ENCODE assay signal across 14 cellular contexts in the genomic region with DNA sequence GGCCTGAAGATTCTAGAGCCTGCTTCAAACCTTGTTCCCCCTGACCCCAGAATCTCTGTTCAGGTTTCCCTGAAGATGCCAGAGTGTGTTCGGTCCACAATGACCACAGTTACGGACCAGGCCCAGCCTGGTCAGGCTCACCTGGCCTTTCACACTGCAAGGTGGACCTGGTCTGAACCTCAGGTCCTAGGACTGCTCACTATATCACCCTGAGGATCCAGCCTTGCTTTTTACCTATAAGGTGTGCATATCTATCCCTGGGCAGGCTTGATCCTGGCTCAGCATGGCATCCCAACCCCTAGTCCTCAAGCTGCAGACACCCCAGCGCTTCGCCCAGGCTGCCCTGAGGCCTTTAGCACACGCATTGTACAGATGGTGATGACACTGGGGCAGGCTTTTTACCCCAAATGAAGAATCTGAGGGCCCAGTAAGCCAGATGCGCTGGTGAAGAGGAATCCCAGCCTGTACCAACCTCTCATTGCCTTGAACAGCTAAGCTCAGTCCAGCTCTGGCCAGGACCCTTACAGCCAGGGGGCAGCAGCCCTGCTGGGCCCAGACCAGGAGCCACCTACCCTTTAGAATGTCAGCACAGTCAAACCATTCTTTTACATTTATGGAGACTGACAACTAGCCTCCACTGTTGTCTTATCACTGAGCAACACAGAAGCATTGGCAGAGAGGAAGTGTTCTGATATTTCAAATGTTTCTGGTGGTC. TPM values are rescaled to one million over a fixed set of nuclear protein-coding genes. Genes with fewer than 3 reads are reported as not detected.
DNase-seq lines count a peak whose midpoint lies in the region; ATAC-seq and TF ChIP-seq lines count a peak whose summit lies in the region.
"Had no signal": no experiment of that assay in that cellular context is flagged by ENCODE, and none has a peak within 500 bp of the region (broad histone marks: within the 10 kb centered on the region; RNA-seq: fewer than 3 reads in every experiment).

No MANE protein-coding gene starts in this region.

- ATAC-seq in HG03135 (IDR thresholded peaks at IDR 0.05; ENCODE audit: unreplicated experiment): no peak
- ATAC-seq in HG03108 (IDR thresholded peaks at IDR 0.05; ENCODE audit: unreplicated experiment): no peak
- ATAC-seq in stimulated activated naive B cell treated with anti-CD40 and anti-IgM and Interleukin-4, amounts not matched to agents 10 μg/mL and 1 μg/mL and 100 μg/mL, for 72 hours (replicated peaks): no peak

- DNase-seq in HFFc6: no peak
- no peak for DNase-seq in PC-9
- DNase-seq in brain microvascular endothelial cell: no peak
- peak; percentile 76 for DNase-seq in osteocyte (ENCODE audit: extremely low spot score, unreplicated experiment)
- no peak for DNase-seq in stimulated activated naive B cell treated with anti-CD40 and anti-IgM and Interleukin-4, amounts not matched to agents 10 μg/mL and 1 μg/mL and 100 μg/mL, for 72 hours
- DNase-seq: DMS79 had no signal

- no peak overlapping the region for H3K4me2 ChIP-seq in PC-9

- H3K27me3 Mint-ChIP-seq in HFFc6 (ENCODE audit: insufficient read depth) (peaks cover 19% of the 10 kb centered on the region), osteocyte (ENCODE audit: unreplicated experiment) (peaks cover 8% of the 10 kb centered on the region)
- peaks cover 2 to 9% of the 10 kb centered on the region in 2 donors for H3K27me3 Mint-ChIP-seq in stimulated activated naive B cell treated with anti-CD40 and anti-IgM and Interleukin-4, amounts not matched to agents 10 μg/mL and 1 μg/mL and 100 μg/mL, for 72 hours

- H3K9me2 ChIP-seq in PC-9 (ENCODE audit: insufficient read depth): no peaks in the 10 kb centered on the region

- no peak overlapping the region for H3K4me3 ChIP-seq in PC-9
- H3K4me3 ChIP-seq in brain microvascular endothelial cell (ENCODE audit: low read depth, low read length): no peak overlapping the region
- H3K4me3 ChIP-seq: GM12878, GM23248 had no signal

- POLR2A ChIA-PET in PC-9 (lab: Charles Lee; ENCODE audit: unreplicated experiment): no interaction called here

- CTCF ChIA-PET in PC-9 (lab: Charles Lee): interaction anchor here (0.7 to 0.9 kb wide), 3 partner anchors 118 to 173 kb away, joined by 3 to 10 read pairs (median 5); no protein-coding TSS in a partner anchor

- BruUV-seq in PC-9 (replicated peaks; lab: Mats Ljungman, UMichigan): no TSS peak

- no peaks in the 10 kb centered on the region for H3K36me3 ChIP-seq in PC-9 (ENCODE audit: low read depth)
- no peaks in the 10 kb centered on the region for H3K36me3 ChIP-seq in brain microvascular endothelial cell (replicated peaks)

- H3K4me1 Mint-ChIP-seq in HFFc6 (ENCODE audit: low read depth) (no peaks in the 10 kb centered on the region), osteocyte (ENCODE audit: unreplicated experiment) (peaks cover 7% of the 10 kb centered on the region)
- no peaks in the 10 kb centered on the region for H3K4me1 Mint-ChIP-seq in stimulated activated naive B cell treated with anti-CD40 and anti-IgM and Interleukin-4, amounts not matched to agents 10 μg/mL and 1 μg/mL and 100 μg/mL, for 72 hours
- H3K4me1 Mint-ChIP-seq: B cell had no signal

- no peak overlapping the region for H3K4me3 Mint-ChIP-seq in HFFc6
- no peak overlapping the region for H3K4me3 Mint-ChIP-seq in osteocyte (ENCODE audit: unreplicated experiment)
- no peak overlapping the region for H3K4me3 Mint-ChIP-seq in stimulated activated naive B cell treated with anti-CD40 and anti-IgM and Interleukin-4, amounts not matched to agents 10 μg/mL and 1 μg/mL and 100 μg/mL, for 72 hours
- H3K4me3 Mint-ChIP-seq: B cell; CD4-positive, alpha-beta T cell had no signal

- intact Hi-C loops in PC-9 (cut with micrococcal nuclease; ENCODE audit: unreplicated experiment): loop anchor here (5.0 to 10.0 kb wide), 3 partner anchors 121 to 697 kb away; partner anchors contain the start of gene SFTPA2

- H3K36me3 Mint-ChIP-seq in HFFc6 (ENCODE audit: low read depth) (no peaks in the 10 kb centered on the region; the same call in 1 of the 2 replicates), osteocyte (ENCODE audit: unreplicated experiment) (no peaks in the 10 kb centered on the region)
- H3K36me3 Mint-ChIP-seq in stimulated activated naive B cell treated with anti-CD40 and anti-IgM and Interleukin-4, amounts not matched to agents 10 μg/mL and 1 μg/mL and 100 μg/mL, for 72 hours: peaks cover 0 to 6% of the 10 kb centered on the region in 2 donors

- peaks cover 10% of the 10 kb centered on the region for H3K9me3 Mint-ChIP-seq in HFFc6
- H3K9me3 Mint-ChIP-seq in osteocyte (ENCODE audit: unreplicated experiment): no peaks in the 10 kb centered on the region
- peaks cover 3 to 5% of the 10 kb centered on the region in 2 donors for H3K9me3 Mint-ChIP-seq in stimulated activated naive B cell treated with anti-CD40 and anti-IgM and Interleukin-4, amounts not matched to agents 10 μg/mL and 1 μg/mL and 100 μg/mL, for 72 hours
- H3K9me3 Mint-ChIP-seq: CD4-positive, alpha-beta T cell had no signal

- H3K27ac Mint-ChIP-seq in HFFc6 (no peak overlapping the region), osteocyte (ENCODE audit: unreplicated experiment) (no peak overlapping the region)
- no peak overlapping the region for H3K27ac Mint-ChIP-seq in stimulated activated naive B cell treated with anti-CD40 and anti-IgM and Interleukin-4, amounts not matched to agents 10 μg/mL and 1 μg/mL and 100 μg/mL, for 72 hours
- H3K27ac Mint-ChIP-seq: B cell; CD4-positive, alpha-beta T cell had no signal

- no peaks in the 10 kb centered on the region for H3K79me2 ChIP-seq in PC-9 (ENCODE audit: low read depth)

- H3K27me3 ChIP-seq in PC-9 (ENCODE audit: insufficient read depth, low read depth) (no peaks in the 10 kb centered on the region; the same call in 1 of the 2 replicates), brain microvascular endothelial cell (replicated peaks) (no peaks in the 10 kb centered on the region)

- H2AFZ ChIP-seq in PC-9: no peak overlapping the region
- H2AFZ ChIP-seq: GM23248 had no signal

- no peaks in the 10 kb centered on the region for H4K20me1 ChIP-seq in PC-9 (ENCODE audit: insufficient read depth)

- in situ Hi-C loops in brain microvascular endothelial cell (cut with HindIII; ENCODE audit: low pct_ligation_motif_present, low sequenced_read_pairs): no loop called here

- H3K4me1 ChIP-seq in PC-9 (replicated peaks; ENCODE audit: insufficient read depth): no peaks in the 10 kb centered on the region

- no peaks in the 10 kb centered on the region for H3F3A ChIP-seq in PC-9 (ENCODE audit: insufficient read depth, low read depth)

- no peak overlapping the region for H3K27ac ChIP-seq in PC-9
- no peak overlapping the region for H3K27ac ChIP-seq in brain microvascular endothelial cell
- H3K27ac ChIP-seq: GM23248, HL-60 had no signal

- TF ChIP-seq CTCF in HFFc6 (IDR thresholded peaks at IDR 0.05): peak; percentile 37; the same call in 1 of the 2 replicates
- TF ChIP-seq CTCF in PC-9 (conservative IDR thresholded peaks at IDR 0.05): 0 out of 2 replicates have a peak, but pooled peaks have one; percentile 14
- TF ChIP-seq CTCF in brain microvascular endothelial cell (IDR thresholded peaks at IDR 0.05; ENCODE audit: low read depth, low read length, missing control alignments): peak; percentile 24
- no peak for TF ChIP-seq CTCF in osteocyte (IDR thresholded peaks at IDR 0.05)

- H3K9me3 ChIP-seq in PC-9 (ENCODE audit: insufficient read depth, low read depth): no peaks in the 10 kb centered on the region

RNA-seq across cellular contexts. Expression of gene MAT1A, which starts 28.0 kb away (rescaled TPM):
- not detected for total RNA-seq in HFFc6 (2021; fragmentation: NEBNext Ultra II Directional; extraction: Animal tissue kit (Norgen Biotek cat#: 25700))
- total RNA-seq in PC-9 (2021) (not detected in 2 replicates), osteocyte (not detected in 2 replicates)
- total RNA-seq: B cell; Calu3; CD4-positive, alpha-beta T cell; GM23248 had no signal

RNA-seq across cellular contexts. Expression of gene ANXA11, which starts 56.1 kb away (rescaled TPM):
- total RNA-seq in HFFc6 (2021; fragmentation: NEBNext Ultra II Directional; extraction: Animal tissue kit (Norgen Biotek cat#: 25700)): 100 to 1,000 TPM; 253 to 361 (median 336) TPM
- total RNA-seq in PC-9 (2021) (287 and 318 TPM in 2 replicates), osteocyte (127 and 129 TPM in 2 replicates)
